In the genomic region with DNA sequence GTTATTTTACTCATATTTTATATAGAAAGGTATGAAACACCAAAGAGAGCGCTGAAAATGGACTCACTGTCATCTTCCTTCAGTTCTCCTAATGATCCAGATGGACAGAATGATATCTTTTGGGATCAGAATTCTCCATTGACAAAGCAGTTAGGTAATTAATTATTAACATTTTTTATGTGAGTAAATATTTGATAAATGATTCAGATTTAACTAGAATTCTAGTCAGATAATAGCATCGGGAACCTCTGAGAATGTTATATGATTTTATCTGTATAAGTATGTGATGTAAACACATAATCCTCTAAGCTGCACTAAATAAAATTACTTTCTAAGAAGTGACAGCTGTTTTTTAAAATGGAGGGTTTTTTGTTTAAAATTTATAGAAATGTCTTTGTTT, we compare ENCODE assay signal across 16 cellular contexts. TPM values are rescaled to one million over a fixed set of nuclear protein-coding genes. Genes with fewer than 3 reads are reported as not detected.
DNase-seq lines count a peak whose midpoint lies in the region; ATAC-seq, FAIRE-seq and TF ChIP-seq lines count a peak whose summit lies in the region.
"Had no signal": no experiment of that assay in that cellular context is flagged by ENCODE, and none has a peak within 500 bp of the region (broad histone marks: within the 10 kb centered on the region; RNA-seq: fewer than 3 reads in every experiment).

No MANE protein-coding gene starts in this region.

- H3K9me3 Mint-ChIP-seq in GM23338, result no peaks in the 10 kb centered on the region
- H3K9me3 Mint-ChIP-seq: activated CD4-positive, alpha-beta memory T cell treated with anti-CD3 and anti-CD28 coated beads for 36 hours had no signal

- H3K4me1 ChIP-seq in A549, result peaks cover 52% of the 10 kb centered on the region
- H3K4me1 ChIP-seq in GM23338 (ENCODE audit: insufficient read depth), result peaks cover 15% of the 10 kb centered on the region; the same call in 1 of the 2 replicates
- peaks cover 43% of the 10 kb centered on the region for H3K4me1 ChIP-seq in SJSA1 (replicated peaks)
- H3K4me1 ChIP-seq in keratinocyte (ENCODE audit: control insufficient read depth, extremely low read depth, insufficient read depth, low read length), result peaks cover 29% of the 10 kb centered on the region
- peaks cover 0 to 45% (median 2%) of the 10 kb centered on the region in 4 donors for H3K4me1 ChIP-seq in tibial nerve

- FAIRE-seq in A549 (lab: Jason Lieb, UNC), result no peak
- FAIRE-seq in keratinocyte (lab: Jason Lieb, UNC), result no peak

- H3K27me3 ChIP-seq in GM23338 (ENCODE audit: insufficient read depth) (no peaks in the 10 kb centered on the region), SJSA1 (replicated peaks) (no peaks in the 10 kb centered on the region), keratinocyte (ENCODE audit: control insufficient read depth, extremely low read depth, insufficient read depth, low read length) (no peaks in the 10 kb centered on the region), tibial nerve (no peaks in the 10 kb centered on the region)
- H3K27me3 ChIP-seq: body of pancreas, dorsolateral prefrontal cortex had no signal

- H4K20me1 ChIP-seq in GM23338 (replicated peaks; ENCODE audit: insufficient read depth) (no peaks in the 10 kb centered on the region), keratinocyte (ENCODE audit: control insufficient read depth, extremely low read depth, insufficient read depth, low read length) (no peaks in the 10 kb centered on the region)

- H3K9me1 ChIP-seq in keratinocyte (ENCODE audit: control insufficient read depth, extremely low read depth, insufficient read depth, low read length), result no peaks in the 10 kb centered on the region

- H3K9me3 ChIP-seq in A549 (no peaks in the 10 kb centered on the region), SJSA1 (replicated peaks) (no peaks in the 10 kb centered on the region), keratinocyte (ENCODE audit: control insufficient read depth, low read depth, low read length) (no peaks in the 10 kb centered on the region), tibial nerve (no peaks in the 10 kb centered on the region)
- H3K9me3 ChIP-seq: body of pancreas had no signal

- H3F3A ChIP-seq in GM23338 (replicated peaks; ENCODE audit: low read depth), result no peaks in the 10 kb centered on the region

- H3K4me1 Mint-ChIP-seq in GM23338, result peaks cover 27% of the 10 kb centered on the region

- peaks cover 26% of the 10 kb centered on the region; the same call in 2 of the 3 replicates for H3K36me3 Mint-ChIP-seq in GM23338 (ENCODE audit: low read depth)

- H3K27ac Mint-ChIP-seq in GM23338, result no peak overlapping the region
- H3K27ac Mint-ChIP-seq: activated CD4-positive, alpha-beta memory T cell treated with anti-CD3 and anti-CD28 coated beads for 36 hours; B cell had no signal

- POLR2A ChIA-PET in A549 (lab: Yijun Ruan, JAX), result no interaction called here

- 14% methylated on average over 2 of the region's 2 CpGs for WGBS in A549 (ENCODE audit: missing lambda C conversion rate)
- WGBS in tibial nerve, 2 donors, result 92 to 94% methylated on average over 2 of the region's 2 CpGs

- H3K4me3 ChIP-seq in A549, result peak overlapping the region; percentile 72
- H3K4me3 ChIP-seq in GM23338, result peak overlapping the region; percentile 72; the same call in 1 of the 2 replicates
- H3K4me3 ChIP-seq in SJSA1, result no peak overlapping the region
- H3K4me3 ChIP-seq in keratinocyte (ENCODE audit: control insufficient read depth in 2 of 3, extremely low read depth in 1 of 3, insufficient read depth in 2 of 3, low read depth in 1 of 3, low read length in 3 of 3), result no peak overlapping the region
- no peak overlapping the region for H3K4me3 ChIP-seq in tibial nerve

- no peak overlapping the region for H3K9ac ChIP-seq in keratinocyte (ENCODE audit: control insufficient read depth, extremely low read depth, insufficient read depth, low read length)

- TF ChIP-seq CTCF in A549 (IDR thresholded peaks at IDR 0.05) (no peak), GM23338 (conservative IDR thresholded peaks at IDR 0.05; ENCODE audit: low read depth in 2 of 2) (no peak), keratinocyte (optimal IDR thresholded peaks at IDR 0.05 in 1 of 3, IDR thresholded peaks at IDR 0.05 in 1 of 3, conservative IDR thresholded peaks at IDR 0.05 in 1 of 3; ENCODE audit: extremely low read depth in 1 of 3, insufficient read depth in 2 of 3, low read length in 3 of 3) (no peak), tibial nerve (IDR thresholded peaks at IDR 0.05) (no peak)

- H3K27me3 Mint-ChIP-seq in GM23338 (ENCODE audit: insufficient read depth, low read depth, poor library complexity), result peaks cover 12% of the 10 kb centered on the region
- H3K27me3 Mint-ChIP-seq: activated CD4-positive, alpha-beta memory T cell treated with anti-CD3 and anti-CD28 coated beads for 36 hours; B cell had no signal

- H3K9me2 ChIP-seq in GM23338 (ENCODE audit: insufficient read depth), result no peaks in the 10 kb centered on the region

- TF ChIP-seq EP300 in A549 (IDR thresholded peaks at IDR 0.05) (no peak), tibial nerve (IDR thresholded peaks at IDR 0.05) (no peak)

- TF ChIP-seq POLR2A in A549 (IDR thresholded peaks at IDR 0.05; ENCODE audit: low read length) (no peak), tibial nerve (IDR thresholded peaks at IDR 0.05) (no peak)

- dilution Hi-C loops in keratinocyte (cut with MboI; ENCODE audit: extremely low pct_ligation_motif_present, low sequenced_read_pairs), result no loop called here

- ATAC-seq in A549 (no peak), GM23338 (no peak), GM18909 (IDR thresholded peaks at IDR 0.05; ENCODE audit: poor library complexity, unreplicated experiment) (no peak)
- ATAC-seq: body of pancreas, Right ventricle myocardium inferior had no signal

- peak; percentile 18 to 27 for DNase-seq in A549 (ENCODE audit: low read depth in 1 of 2, low spot score in 1 of 2)
- no peak for DNase-seq in GM23338 (ENCODE audit: low spot score)
- DNase-seq in SJSA1 (ENCODE audit: low read depth in 1 of 2, low spot score in 2 of 2), result no peak
- DNase-seq in keratinocyte (ENCODE audit: low read depth, low spot score), result no peak
- DNase-seq in globus pallidus (ENCODE audit: low spot score), result no peak
- DNase-seq in tibial nerve (ENCODE audit: low spot score in 2 of 2), result no peak
- DNase-seq in AML-193 (lab: John Stamatoyannopoulos, UW), result no peak
- DNase-seq: activated CD4-positive, alpha-beta memory T cell treated with anti-CD3 and anti-CD28 coated beads for 36 hours; activated effector memory CD4-positive, alpha-beta T cell treated with Interleukin-2 at 50 U/mL for 16 hours; body of pancreas; dorsolateral prefrontal cortex; NCI-H446 treated with DMSO at 0.1 percent for 48 hours; occipital lobe had no signal

- TF ChIP-seq RAD21 in A549 (conservative IDR thresholded peaks at IDR 0.05 in 1 of 2, IDR thresholded peaks at IDR 0.05 in 1 of 2), result no peak

- H3K79me2 ChIP-seq in GM23338 (replicated peaks; ENCODE audit: insufficient read depth) (peaks cover 29% of the 10 kb centered on the region), keratinocyte (ENCODE audit: control insufficient read depth, insufficient read depth, low read length) (peaks cover 13% of the 10 kb centered on the region)

- peak overlapping the region; percentile 93 to 99 for H3K27ac ChIP-seq in A549
- H3K27ac ChIP-seq in GM23338 (ENCODE audit: low read depth), result no peak overlapping the region
- H3K27ac ChIP-seq in SJSA1, result peak overlapping the region; percentile 80
- H3K27ac ChIP-seq in keratinocyte (ENCODE audit: control insufficient read depth, insufficient read depth, low read length), result peak overlapping the region; percentile 4
- no peak overlapping the region for H3K27ac ChIP-seq in tibial nerve
- H3K27ac ChIP-seq: dorsolateral prefrontal cortex had no signal

- H3K36me3 ChIP-seq in GM23338 (ENCODE audit: insufficient read depth) (peaks cover 25% of the 10 kb centered on the region; the same call in 1 of the 2 replicates), SJSA1 (peaks cover 23% of the 10 kb centered on the region), keratinocyte (ENCODE audit: control insufficient read depth in 2 of 2, extremely low read depth in 1 of 2, insufficient read depth in 2 of 2, low read length in 2 of 2) (peaks cover 5 to 8% of the 10 kb centered on the region in 2 experiments), tibial nerve (peaks cover 0 to 13% (median 4%) of the 10 kb centered on the region in 3 donors)

- peak overlapping the region; percentile 97 for H3K4me3 Mint-ChIP-seq in GM23338
- H3K4me3 Mint-ChIP-seq: B cell had no signal

- H3K4me2 ChIP-seq in A549, result peak overlapping the region; percentile 90
- peak overlapping the region; percentile 75; the same call in 1 of the 2 replicates for H3K4me2 ChIP-seq in GM23338
- H3K4me2 ChIP-seq in keratinocyte (ENCODE audit: control insufficient read depth, extremely low read depth, insufficient read depth, low read depth, low read length), result peak overlapping the region; percentile 77

- H2AFZ ChIP-seq in GM23338, result no peak overlapping the region
- H2AFZ ChIP-seq in keratinocyte (ENCODE audit: control insufficient read depth, low read length), result no peak overlapping the region

- CTCF ChIA-PET in A549 (lab: Yijun Ruan, JAX), result no interaction called here

TF ChIP-seq in GM23338, 12 proteins besides CTCF, POLR2A, EP300 and RAD21 (continues in another document):
- no peak for TF ChIP-seq CREB1 (CRISPR knock-in tag; IDR thresholded peaks at IDR 0.05; ENCODE audit: low read depth)

RNA-seq across cellular contexts. Expression of a gene that starts 2.0 kb away (rescaled TPM):
- polyA plus RNA-seq in A549 (2011; rRNA removed) (19.3 and 28.1 TPM in 2 replicates), A549 (2017; fragmentation: RNase III; extraction: RNeasy Plus Mini Kit Qiagen cat#74134 plus additional on column Dnase treatment) (11.9 to 14.5 TPM (median 13.0 TPM) in 3 replicates), GM23338 (2016; fragmentation: Nextera tagmentation; extraction: Ambion mirVana) (15.8 and 22.2 TPM in 2 replicates), keratinocyte (5.5 to 11.5 TPM (median 6.4 TPM) in 3 replicates)
- polyA plus RNA-seq in A549 (2012; cell fraction: cytosol; rRNA removed), result 4.2 and 4.4 TPM in 2 replicates
- 2.5 and 3.7 TPM in 2 replicates for polyA plus RNA-seq in A549 (2012; cell fraction: nucleus; rRNA removed)
- polyA minus RNA-seq in A549 (2011; rRNA and poly(A)+ RNA removed), result 4.7 and 5.9 TPM in 2 replicates
- 45.5 and 48.2 TPM in 2 replicates for total RNA-seq in GM23338 (2014; rRNA removed; shearing (Covaris generic))
- total RNA-seq in SJSA1 (2014; rRNA removed; shearing (Covaris generic)), result 25.8 and 30.8 TPM in 2 replicates
- polyA plus RNA-seq in keratinocyte (2011; ENCODE audit: low read depth), result 8.6 TPM
- polyA plus RNA-seq in keratinocyte (2011; cell fraction: cytosol; rRNA removed), result 4.0 and 8.3 TPM in 2 replicates
- 8.5 and 11.8 TPM in 2 replicates for polyA plus RNA-seq in keratinocyte (2011; cell fraction: nucleus; rRNA removed)
- polyA plus RNA-seq in keratinocyte (2012; ENCODE audit: low replicate concordance), result 5.8 and 6.9 TPM in 2 replicates
- polyA minus RNA-seq in keratinocyte, result 0.39 to 8.8 TPM (median 2.7 TPM) in 3 replicates
- polyA minus RNA-seq in keratinocyte (2011; cell fraction: cytosol; rRNA and poly(A)+ RNA removed), result 5.6 TPM
- polyA minus RNA-seq in keratinocyte (2011; cell fraction: nucleus; rRNA and poly(A)+ RNA removed), result 3.2 and 7.0 TPM in 2 replicates
- total RNA-seq in tibial nerve, result 10 to 100 TPM; 16.8 to 25.5 (median 23.0) TPM

Comparison
In these comparisons a context has a peak if more than half of its experiments do, and no peak if none do; other contexts are left out.
1. DNase-seq: peak in A549 (2 of 2); none in GM23338 (single experiment), SJSA1 (0 of 2), keratinocyte (single experiment), globus pallidus (single experiment), tibial nerve (0 of 2) and AML-193 (0 of 2).
2. H3K27ac ChIP-seq: peak in A549 (2 of 2), SJSA1 (single experiment) and keratinocyte (single experiment); none in GM23338 (single experiment) and tibial nerve (0 of 4).
3. H3K4me3 ChIP-seq: peak in A549 (single experiment) and GM23338 (single experiment); none in SJSA1 (single experiment), keratinocyte (0 of 3) and tibial nerve (0 of 4).
4. Peak in every context shown above with its lines, with median percentiles within 50 percentile points of each other: H3K4me2 ChIP-seq.